In genomic region chr2:47068966-47069627, GRCh38 we compare ENCODE assay signal across 10 cellular contexts.
DNase-seq lines count a peak whose midpoint lies in the region; ATAC-seq and TF ChIP-seq lines count a peak whose summit lies in the region.
"Had no signal": no experiment of that assay in that cellular context is flagged by ENCODE, and none has a peak within 500 bp of the region (broad histone marks: within the 10 kb centered on the region; RNA-seq: fewer than 3 reads in every experiment).

No MANE protein-coding gene starts in this region.

- POLR2A ChIA-PET in naive thymus-derived CD4-positive, alpha-beta T cell (lab: Charles Lee) = no interaction called here

- no peak overlapping the region for H3K4me3 ChIP-seq in naive thymus-derived CD4-positive, alpha-beta T cell (ENCODE audit: low read length)

- ATAC-seq in effector memory CD8-positive, alpha-beta T cell (replicated peaks) = no peak
- no peak for ATAC-seq in naive thymus-derived CD4-positive, alpha-beta T cell
- no peak for ATAC-seq in HG02610 (IDR thresholded peaks at IDR 0.05; ENCODE audit: unreplicated experiment)
- ATAC-seq in HG03439 (IDR thresholded peaks at IDR 0.05; ENCODE audit: unreplicated experiment) = no peak

- H3K36me3 ChIP-seq in naive thymus-derived CD4-positive, alpha-beta T cell (ENCODE audit: control insufficient read depth in 2 of 3, insufficient read depth in 3 of 3, low read length in 3 of 3) = peaks cover 0 to 17% (median 0%) of the 10 kb centered on the region in 3 experiments

- peaks cover 44% of the 10 kb centered on the region for H3K4me1 Mint-ChIP-seq in activated naive CD8-positive, alpha-beta T cell (ENCODE audit: low read depth)
- peaks cover 26% of the 10 kb centered on the region for H3K4me1 Mint-ChIP-seq in activated naive CD8-positive, alpha-beta T cell treated with anti-CD3 and anti-CD28 coated beads for 36 hours
- H3K4me1 Mint-ChIP-seq in effector memory CD8-positive, alpha-beta T cell (ENCODE audit: low read depth in 2 of 2) = peaks cover 36 to 52% of the 10 kb centered on the region in 2 donors
- peaks cover 25 to 51% (median 39%) of the 10 kb centered on the region in 7 donors for H3K4me1 Mint-ChIP-seq in naive thymus-derived CD4-positive, alpha-beta T cell
- peaks cover 36% of the 10 kb centered on the region for H3K4me1 Mint-ChIP-seq in type B pancreatic cell (ENCODE audit: unreplicated experiment)

- H3K4me3 Mint-ChIP-seq in activated naive CD8-positive, alpha-beta T cell = no peak overlapping the region
- no peak overlapping the region for H3K4me3 Mint-ChIP-seq in activated naive CD8-positive, alpha-beta T cell treated with anti-CD3 and anti-CD28 coated beads for 36 hours
- H3K4me3 Mint-ChIP-seq in effector memory CD8-positive, alpha-beta T cell = peak overlapping the region in 1 of 2 donors; percentile 8
- H3K4me3 Mint-ChIP-seq in naive thymus-derived CD4-positive, alpha-beta T cell = peak overlapping the region in 1 of 10 donors; percentile 34
- no peak overlapping the region for H3K4me3 Mint-ChIP-seq in type B pancreatic cell

- H3K27me3 Mint-ChIP-seq in activated naive CD8-positive, alpha-beta T cell = no peaks in the 10 kb centered on the region
- H3K27me3 Mint-ChIP-seq in activated naive CD8-positive, alpha-beta T cell treated with anti-CD3 and anti-CD28 coated beads for 36 hours = no peaks in the 10 kb centered on the region
- no peaks in the 10 kb centered on the region for H3K27me3 Mint-ChIP-seq in effector memory CD8-positive, alpha-beta T cell
- no peaks in the 10 kb centered on the region for H3K27me3 Mint-ChIP-seq in naive thymus-derived CD4-positive, alpha-beta T cell
- no peaks in the 10 kb centered on the region for H3K27me3 Mint-ChIP-seq in type B pancreatic cell

- H3K27ac ChIP-seq in naive thymus-derived CD4-positive, alpha-beta T cell (ENCODE audit: low read depth, low read length) = no peak overlapping the region
- H3K27ac ChIP-seq: neutrophil had no signal

- TF ChIP-seq CTCF in type B pancreatic cell (conservative IDR thresholded peaks at IDR 0.05) = no peak

- peaks cover 3% of the 10 kb centered on the region for H3K36me3 Mint-ChIP-seq in activated naive CD8-positive, alpha-beta T cell
- peaks cover 6% of the 10 kb centered on the region for H3K36me3 Mint-ChIP-seq in activated naive CD8-positive, alpha-beta T cell treated with anti-CD3 and anti-CD28 coated beads for 36 hours
- peaks cover 15% of the 10 kb centered on the region for H3K36me3 Mint-ChIP-seq in effector memory CD8-positive, alpha-beta T cell (ENCODE audit: insufficient read depth)
- H3K36me3 Mint-ChIP-seq in naive thymus-derived CD4-positive, alpha-beta T cell = peaks cover 0 to 14% (median 0%) of the 10 kb centered on the region in 5 donors
- peaks cover 7% of the 10 kb centered on the region for H3K36me3 Mint-ChIP-seq in type B pancreatic cell

- intact Hi-C loops in naive thymus-derived CD4-positive, alpha-beta T cell (cut with micrococcal nuclease) = no loop called here

- H3K9me3 ChIP-seq in naive thymus-derived CD4-positive, alpha-beta T cell (ENCODE audit: control insufficient read depth in 2 of 3, low read length in 3 of 3) = no peaks in the 10 kb centered on the region
- H3K9me3 ChIP-seq: neutrophil had no signal

- peak overlapping the region; percentile 61 for H3K27ac Mint-ChIP-seq in activated naive CD8-positive, alpha-beta T cell
- H3K27ac Mint-ChIP-seq in activated naive CD8-positive, alpha-beta T cell treated with anti-CD3 and anti-CD28 coated beads for 36 hours = no peak overlapping the region
- peak overlapping the region; percentile 32 to 84 for H3K27ac Mint-ChIP-seq in effector memory CD8-positive, alpha-beta T cell
- peak overlapping the region in 6 of 9 donors; percentile 11 to 94 (median 47) for H3K27ac Mint-ChIP-seq in naive thymus-derived CD4-positive, alpha-beta T cell
- H3K27ac Mint-ChIP-seq in type B pancreatic cell = peak overlapping the region; percentile 94

- H3K4me1 ChIP-seq in naive thymus-derived CD4-positive, alpha-beta T cell (ENCODE audit: control insufficient read depth in 2 of 2, insufficient read depth in 2 of 2, low read length in 2 of 2) = peaks cover 25 to 27% of the 10 kb centered on the region in 2 donors

- H3K27me3 ChIP-seq in naive thymus-derived CD4-positive, alpha-beta T cell (ENCODE audit: control insufficient read depth in 2 of 2, insufficient read depth in 2 of 2, low read length in 2 of 2) = no peaks in the 10 kb centered on the region
- H3K27me3 ChIP-seq: neutrophil had no signal

- no peak for DNase-seq in activated naive CD8-positive, alpha-beta T cell treated with anti-CD3 and anti-CD28 coated beads for 36 hours
- DNase-seq in effector memory CD8-positive, alpha-beta T cell = no peak
- DNase-seq in naive thymus-derived CD4-positive, alpha-beta T cell = no peak
- no peak for DNase-seq in type B pancreatic cell (ENCODE audit: extremely low spot score, unreplicated experiment)
- no peak for DNase-seq in activated CD4-positive, CD25-positive, alpha-beta regulatory T cell treated with anti-CD3 and anti-CD28 coated beads, Interleukin-2, amount 50 U/mL, for 72 hours
- DNase-seq: amniotic stem cell had no signal

- H3K9me3 Mint-ChIP-seq in activated naive CD8-positive, alpha-beta T cell (ENCODE audit: low read depth) = no peaks in the 10 kb centered on the region
- no peaks in the 10 kb centered on the region for H3K9me3 Mint-ChIP-seq in activated naive CD8-positive, alpha-beta T cell treated with anti-CD3 and anti-CD28 coated beads for 36 hours
- no peaks in the 10 kb centered on the region for H3K9me3 Mint-ChIP-seq in effector memory CD8-positive, alpha-beta T cell
- no peaks in the 10 kb centered on the region for H3K9me3 Mint-ChIP-seq in naive thymus-derived CD4-positive, alpha-beta T cell
- no peaks in the 10 kb centered on the region for H3K9me3 Mint-ChIP-seq in type B pancreatic cell

- CTCF ChIA-PET in naive thymus-derived CD4-positive, alpha-beta T cell (lab: Charles Lee) = no interaction called here
